ENCODE assay signal across 10 cellular contexts in genomic region chr16:84543931-84544776, GRCh38. TPM values are rescaled to one million over a fixed set of nuclear protein-coding genes. Genes with fewer than 3 reads are reported as not detected.
A peak's percentile ranks its signal among the peaks of the same experiment; 100 is the strongest.
DNase-seq lines count a peak whose midpoint lies in the region; ATAC-seq, FAIRE-seq and TF ChIP-seq lines count a peak whose summit lies in the region.
"Had no signal": no experiment of that assay in that cellular context is flagged by ENCODE, and none has a peak within 500 bp of the region (broad histone marks: within the 10 kb centered on the region; RNA-seq: fewer than 3 reads in every experiment).

No MANE protein-coding gene starts in this region.

- H3K9me3 Mint-ChIP-seq in T-helper 2 cell treated with Interferon-gamma antibody and Interleukin-4, amounts not matched to agents 5 μg/mL and 100 μg/mL, for 36 hours = no peaks in the 10 kb centered on the region

- H3K4me1 Mint-ChIP-seq in T-helper 2 cell treated with Interferon-gamma antibody and Interleukin-4, amounts not matched to agents 5 μg/mL and 100 μg/mL, for 36 hours (ENCODE audit: low read depth) = peaks cover 39% of the 10 kb centered on the region

- peak; percentile 74 for ATAC-seq in left colon
- ATAC-seq in stimulated activated naive CD8-positive, alpha-beta T cell treated with anti-CD3 and anti-CD28 coated beads, Interleukin-15, Interleukin-2, amounts not matched to agents 100 U/mL and 50 U/mL, for 24 hours = peak; percentile 53
- no peak for ATAC-seq in HG03196 (IDR thresholded peaks at IDR 0.05; ENCODE audit: unreplicated experiment)
- no peak for ATAC-seq in HG03378 (IDR thresholded peaks at IDR 0.05; ENCODE audit: unreplicated experiment)

- intact Hi-C loops in left colon (cut with DNase I, micrococcal nuclease) = no loop called here

- no peak for TF ChIP-seq CTCF in D721Med (IDR thresholded peaks at IDR 0.05; ENCODE audit: insufficient read depth, missing control alignments)

- H3K36me3 Mint-ChIP-seq in T-helper 2 cell treated with Interferon-gamma antibody and Interleukin-4, amounts not matched to agents 5 μg/mL and 100 μg/mL, for 36 hours (ENCODE audit: low read depth) = peaks cover 46% of the 10 kb centered on the region

- DNase-seq in T-helper 2 cell treated with Interferon-gamma antibody and Interleukin-4, amounts not matched to agents 5 μg/mL and 100 μg/mL, for 36 hours (ENCODE audit: low spot score) = peak; percentile 20
- DNase-seq in T-helper 2 cell (no peak), left colon (peak in 1 of 2 donors; percentile 56), D721Med (ENCODE audit: insufficient read length, low spot score) (no peak)
- DNase-seq in activated CD4-positive, alpha-beta T cell treated with anti-CD3 and anti-CD28 coated beads, Interleukin-2, amount 50 U/mL, for 1 hour = peak; percentile 19
- DNase-seq in stimulated activated naive CD8-positive, alpha-beta T cell treated with anti-CD3 and anti-CD28 coated beads, Interleukin-15, Interleukin-2, amounts not matched to agents 100 U/mL and 50 U/mL, for 24 hours = peak; percentile 71
- DNase-seq: effector CD8-positive, alpha-beta T cell; NCI-H526 treated with DMSO at 0.1 percent for 48 hours had no signal

- no peak for FAIRE-seq in D721Med (lab: Jason Lieb, UNC)

- H3K27me3 Mint-ChIP-seq in T-helper 2 cell treated with Interferon-gamma antibody and Interleukin-4, amounts not matched to agents 5 μg/mL and 100 μg/mL, for 36 hours (ENCODE audit: low read depth) = no peaks in the 10 kb centered on the region

- H3K4me3 Mint-ChIP-seq in T-helper 2 cell treated with Interferon-gamma antibody and Interleukin-4, amounts not matched to agents 5 μg/mL and 100 μg/mL, for 36 hours = peak overlapping the region; percentile 50

- H3K27ac Mint-ChIP-seq in T-helper 2 cell treated with Interferon-gamma antibody and Interleukin-4, amounts not matched to agents 5 μg/mL and 100 μg/mL, for 36 hours = peak overlapping the region; percentile 74

RNA-seq across cellular contexts. Expression of gene MEAK7, which starts 39.7 kb away (rescaled TPM):
- 10 to 100 TPM; 21.1 to 22.2 TPM for total RNA-seq in left colon

Comparison
In these comparisons a context has a peak if more than half of its experiments do, and no peak if none do; other contexts are left out.
1. DNase-seq: peak in T-helper 2 cell treated with Interferon-gamma antibody and Interleukin-4, amounts not matched to agents 5 μg/mL and 100 μg/mL, for 36 hours (single experiment), activated CD4-positive, alpha-beta T cell treated with anti-CD3 and anti-CD28 coated beads, Interleukin-2, amount 50 U/mL, for 1 hour (single experiment) and stimulated activated naive CD8-positive, alpha-beta T cell treated with anti-CD3 and anti-CD28 coated beads, Interleukin-15, Interleukin-2, amounts not matched to agents 100 U/mL and 50 U/mL, for 24 hours (single experiment); none in T-helper 2 cell (0 of 5) and D721Med (single experiment).
2. ATAC-seq: peak in left colon (single experiment) and stimulated activated naive CD8-positive, alpha-beta T cell treated with anti-CD3 and anti-CD28 coated beads, Interleukin-15, Interleukin-2, amounts not matched to agents 100 U/mL and 50 U/mL, for 24 hours (single experiment); none in HG03196 (single experiment) and HG03378 (single experiment).